Comparison of ENCODE assay signal across 1 cellular context in genomic region chr3:65400893-65401292, GRCh38.
TF ChIP-seq lines count a peak whose summit lies in the region.

No MANE protein-coding gene starts in this region.

TF ChIP-seq in GM23338, 12 proteins besides CTCF, POLR2A, EP300 and RAD21 (continued from another document):
- no peak for TF ChIP-seq ZNF462 (CRISPR knock-in tag; IDR thresholded peaks at IDR 0.05)
- no peak for TF ChIP-seq CREB1 (CRISPR knock-in tag; IDR thresholded peaks at IDR 0.05; ENCODE audit: low read depth)
